In genomic region chr22:50627452-50627913, GRCh38 we compare ENCODE assay signal across 8 cellular contexts. TPM values are rescaled to one million over a fixed set of nuclear protein-coding genes. Genes with fewer than 3 reads are reported as not detected.
DNase-seq lines count a peak whose midpoint lies in the region; ATAC-seq and TF ChIP-seq lines count a peak whose summit lies in the region.

No MANE protein-coding gene starts in this region.

- H3K36me3 Mint-ChIP-seq in progenitor cell of endocrine pancreas (ENCODE audit: insufficient read depth): peaks cover 1% of the 10 kb centered on the region

- no peak for TF ChIP-seq EP300 in gastroesophageal sphincter (IDR thresholded peaks at IDR 0.05)

- no peaks in the 10 kb centered on the region for H3K9me3 ChIP-seq in gastroesophageal sphincter

- H3K27me3 ChIP-seq in gastroesophageal sphincter: peaks cover 2% of the 10 kb centered on the region

- WGBS in gastroesophageal sphincter (ENCODE audit: low coverage in 1 of 2), 2 donors: 6% methylated on average over 3 of the region's 28 CpGs; no CpG with 5 or more reads in 1 of the 2 donors

- peaks cover 13% of the 10 kb centered on the region for H3K4me1 Mint-ChIP-seq in progenitor cell of endocrine pancreas (ENCODE audit: low read depth)

- H3K27ac ChIP-seq in gastroesophageal sphincter: peak overlapping the region; percentile 7 to 87 (median 84)

- TF ChIP-seq POLR2A in gastroesophageal sphincter (IDR thresholded peaks at IDR 0.05): no peak

- no peak for DNase-seq in GM12864 (ENCODE audit: low read depth)
- DNase-seq in activated CD4-positive, alpha-beta T cell treated with anti-CD3 and anti-CD28 coated beads, Interleukin-2, amount 50 U/mL, for 1 hour: peak; percentile 22
- no peak for DNase-seq in progenitor cell of endocrine pancreas (ENCODE audit: low spot score, unreplicated experiment)
- DNase-seq in NCI-H446 treated with DMSO at 0.1 percent for 48 hours (lab: John Stamatoyannopoulos, UW): no peak
- no peak for DNase-seq in COLO829 (ENCODE audit: low spot score)
- DNase-seq in NOMO-1 (lab: John Stamatoyannopoulos, UW; ENCODE audit: unreplicated experiment in 2 of 2): no peak

- peak overlapping the region; percentile 68 for H3K4me3 ChIP-seq in GM12864 (ENCODE audit: low read depth, low read length)
- peak overlapping the region; percentile 71 to 76 for H3K4me3 ChIP-seq in gastroesophageal sphincter

- peaks cover 0 to 28% (median 14%) of the 10 kb centered on the region in 3 donors for H3K4me1 ChIP-seq in gastroesophageal sphincter

- peaks cover 0 to 25% of the 10 kb centered on the region in 2 donors for H3K36me3 ChIP-seq in gastroesophageal sphincter

- H3K9me3 Mint-ChIP-seq in progenitor cell of endocrine pancreas (ENCODE audit: low read depth): no peaks in the 10 kb centered on the region

- no peak overlapping the region for H3K27ac Mint-ChIP-seq in progenitor cell of endocrine pancreas

- peak overlapping the region; percentile 75 for H3K4me3 Mint-ChIP-seq in progenitor cell of endocrine pancreas (ENCODE audit: low read depth)

- ATAC-seq in HG02840 (IDR thresholded peaks at IDR 0.05; ENCODE audit: low FRiP score, unreplicated experiment): peak; percentile 20
- ATAC-seq in gastroesophageal sphincter: peak; percentile 11

- H3K27me3 Mint-ChIP-seq in progenitor cell of endocrine pancreas: peaks cover 6% of the 10 kb centered on the region

- TF ChIP-seq CTCF in GM12864 (IDR thresholded peaks at IDR 0.05; ENCODE audit: low read depth, low read length, missing control alignments) (no peak), gastroesophageal sphincter (IDR thresholded peaks at IDR 0.05) (no peak), progenitor cell of endocrine pancreas (IDR thresholded peaks at IDR 0.05; ENCODE audit: unreplicated experiment) (no peak)

RNA-seq across cellular contexts. Expression of gene ARSA, which starts 0.5 kb away (rescaled TPM):
- total RNA-seq in gastroesophageal sphincter: 10 to 100 TPM; 19.5 to 40.0 (median 21.0) TPM
- total RNA-seq in progenitor cell of endocrine pancreas: 36.2 and 37.1 TPM in 2 replicates

RNA-seq across cellular contexts. Expression of gene MAPK8IP2, which starts 26.9 kb away (rescaled TPM):
- total RNA-seq in gastroesophageal sphincter (1 to 10 TPM in 3 of 4 donors, under 1 TPM in 1; 0.93 to 3.7 (median 2.3) TPM), progenitor cell of endocrine pancreas (6.4 and 7.7 TPM in 2 replicates)

RNA-seq across cellular contexts. Expression of gene CHKB, which starts 44.8 kb away (rescaled TPM):
- 10 to 100 TPM; 16.6 to 39.8 (median 33.1) TPM for total RNA-seq in gastroesophageal sphincter
- 124 and 132 TPM in 2 replicates for total RNA-seq in progenitor cell of endocrine pancreas

RNA-seq across cellular contexts. Expression of gene SHANK3, which starts 45.1 kb away (rescaled TPM):
- total RNA-seq in gastroesophageal sphincter (10 to 100 TPM in 2 of 4 donors, 1 to 10 TPM in 2; 5.9 to 20.5 (median 13.0) TPM), progenitor cell of endocrine pancreas (6.9 and 7.5 TPM in 2 replicates)

RNA-seq across cellular contexts. Expression of gene CPT1B, which starts 49.3 kb away (rescaled TPM):
- total RNA-seq in gastroesophageal sphincter (10 to 100 TPM in 1 of 4 donors, 1 to 10 TPM in 3; 3.1 to 13.4 (median 6.5) TPM), progenitor cell of endocrine pancreas (129 and 136 TPM in 2 replicates)
